22 cellular contexts compared by ENCODE assay signal in the genomic region with DNA sequence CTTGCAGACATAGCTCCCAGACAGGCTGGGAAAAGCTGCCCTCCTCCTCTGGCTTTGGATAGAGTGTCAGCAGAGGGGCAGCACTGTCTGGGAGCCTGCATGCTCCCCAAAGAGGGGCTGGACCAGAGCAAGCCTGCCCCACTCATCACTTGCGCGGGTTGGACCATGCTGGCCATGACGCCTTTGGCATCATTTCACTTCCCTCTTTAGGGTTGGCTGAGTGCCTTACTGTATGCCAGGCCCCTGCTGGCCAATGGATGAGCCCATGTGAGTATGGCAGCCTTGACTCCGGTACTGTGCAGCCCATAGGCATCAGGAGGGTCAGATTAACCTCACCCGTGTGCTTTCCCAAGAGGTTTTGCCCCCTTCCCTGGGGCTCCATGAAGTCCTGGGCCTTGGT. TPM values are rescaled to one million over a fixed set of nuclear protein-coding genes. Genes with fewer than 3 reads are reported as not detected.
DNase-seq lines count a peak whose midpoint lies in the region; ATAC-seq and TF ChIP-seq lines count a peak whose summit lies in the region.
"Had no signal": no experiment of that assay in that cellular context is flagged by ENCODE, and none has a peak within 500 bp of the region (broad histone marks: within the 10 kb centered on the region; RNA-seq: fewer than 3 reads in every experiment).

No MANE protein-coding gene starts in this region.

- TF ChIP-seq CTCF in osteoblast (IDR thresholded peaks at IDR 0.05; ENCODE audit: extremely low read depth, low read depth, low read length) = no peak
- no peak for TF ChIP-seq CTCF in upper lobe of right lung (IDR thresholded peaks at IDR 0.05)

- H3K4me2 ChIP-seq in osteoblast (ENCODE audit: insufficient read depth, low read length) = no peak overlapping the region
- H3K4me2 ChIP-seq: neural progenitor cell had no signal

- H3K36me3 ChIP-seq in osteoblast (ENCODE audit: insufficient read depth, low read length) (no peaks in the 10 kb centered on the region), upper lobe of right lung (no peaks in the 10 kb centered on the region)
- H3K36me3 ChIP-seq in effector memory CD4-positive, alpha-beta T cell (ENCODE audit: control insufficient read depth, insufficient read depth, low read length) = no peaks in the 10 kb centered on the region
- H3K36me3 ChIP-seq: neural progenitor cell, right lobe of liver had no signal

- ATAC-seq in activated T-helper 17 cell treated with anti-CD3 and anti-CD28 coated beads, Interleukin-2, amount 50 U/mL, for 72 hours (replicated peaks) = no peak
- ATAC-seq in left cardiac atrium = peak; percentile 40 to 51
- peak; percentile 20 for ATAC-seq in upper lobe of right lung
- no peak for ATAC-seq in HG03571 (IDR thresholded peaks at IDR 0.05; ENCODE audit: unreplicated experiment)
- ATAC-seq: right lobe of liver; SK-N-SH treated with all-trans-retinoic acid at 6 μM for 48 hours; stimulated activated naive B cell treated with anti-CD40 and anti-IgM and Interleukin-4, amounts not matched to agents 10 μg/mL and 1 μg/mL and 100 μg/mL, for 72 hours had no signal

- no peak overlapping the region for H3K4me3 Mint-ChIP-seq in activated T-helper 17 cell treated with anti-CD3 and anti-CD28 coated beads, Interleukin-2, amount 50 U/mL, for 72 hours
- H3K4me3 Mint-ChIP-seq: neural progenitor cell; stimulated activated naive B cell treated with anti-CD40 and anti-IgM and Interleukin-4, amounts not matched to agents 10 μg/mL and 1 μg/mL and 100 μg/mL, for 72 hours; T-helper 2 cell treated with Interferon-gamma antibody and Interleukin-4, amounts not matched to agents 5 μg/mL and 100 μg/mL, for 36 hours had no signal

- H3K9me3 Mint-ChIP-seq in activated T-helper 17 cell treated with anti-CD3 and anti-CD28 coated beads, Interleukin-2, amount 50 U/mL, for 72 hours = no peaks in the 10 kb centered on the region
- H3K9me3 Mint-ChIP-seq: neural progenitor cell; stimulated activated naive B cell treated with anti-CD40 and anti-IgM and Interleukin-4, amounts not matched to agents 10 μg/mL and 1 μg/mL and 100 μg/mL, for 72 hours; T-helper 2 cell treated with Interferon-gamma antibody and Interleukin-4, amounts not matched to agents 5 μg/mL and 100 μg/mL, for 36 hours had no signal

- no peaks in the 10 kb centered on the region for H3K36me3 Mint-ChIP-seq in activated T-helper 17 cell treated with anti-CD3 and anti-CD28 coated beads, Interleukin-2, amount 50 U/mL, for 72 hours (ENCODE audit: low read depth)
- H3K36me3 Mint-ChIP-seq: neural progenitor cell had no signal

- no peaks in the 10 kb centered on the region for H3K27me3 ChIP-seq in osteoblast (ENCODE audit: insufficient read depth, low read length)
- no peaks in the 10 kb centered on the region for H3K27me3 ChIP-seq in upper lobe of right lung
- H3K27me3 ChIP-seq in effector memory CD4-positive, alpha-beta T cell (replicated peaks; ENCODE audit: control insufficient read depth, insufficient read depth, low read length, poor library complexity, severe bottlenecking) = no peaks in the 10 kb centered on the region
- H3K27me3 ChIP-seq: neural progenitor cell, right lobe of liver had no signal

- H3K4me3 ChIP-seq in osteoblast (ENCODE audit: insufficient read depth, low read length) (no peak overlapping the region), upper lobe of right lung (no peak overlapping the region)
- no peak overlapping the region for H3K4me3 ChIP-seq in effector memory CD4-positive, alpha-beta T cell (ENCODE audit: insufficient read depth, low read depth, low read length, poor library complexity, severe bottlenecking)
- H3K4me3 ChIP-seq: HAP-1, neural progenitor cell, right lobe of liver had no signal

- H3K79me2 ChIP-seq in osteoblast (ENCODE audit: insufficient read depth, low read length) = no peaks in the 10 kb centered on the region

- no peak overlapping the region for H3K27ac ChIP-seq in osteoblast (ENCODE audit: low read depth, low read length)
- H3K27ac ChIP-seq in upper lobe of right lung = peak overlapping the region; percentile 42
- no peak overlapping the region for H3K27ac ChIP-seq in effector memory CD4-positive, alpha-beta T cell (ENCODE audit: insufficient read depth, low read length, poor library complexity, severe bottlenecking)
- H3K27ac ChIP-seq: C4-2B, neural progenitor cell, VCaP had no signal

- H3K9me3 ChIP-seq in osteoblast (ENCODE audit: low read depth, low read length) = no peaks in the 10 kb centered on the region
- no peaks in the 10 kb centered on the region for H3K9me3 ChIP-seq in upper lobe of right lung
- H3K9me3 ChIP-seq in effector memory CD4-positive, alpha-beta T cell (ENCODE audit: control insufficient read depth, low read length) = no peaks in the 10 kb centered on the region
- H3K9me3 ChIP-seq: HAP-1, right lobe of liver had no signal

- H3K4me1 ChIP-seq in osteoblast (ENCODE audit: insufficient read depth, low read length) (no peaks in the 10 kb centered on the region), upper lobe of right lung (peaks cover 16% of the 10 kb centered on the region)
- no peaks in the 10 kb centered on the region for H3K4me1 ChIP-seq in effector memory CD4-positive, alpha-beta T cell (ENCODE audit: control insufficient read depth, insufficient read depth, low read length, poor library complexity, severe bottlenecking)
- H3K4me1 ChIP-seq: HAP-1, neural progenitor cell, right lobe of liver had no signal

- H4K20me1 ChIP-seq in osteoblast (ENCODE audit: insufficient read depth, low read length) = no peaks in the 10 kb centered on the region

- H3K27me3 Mint-ChIP-seq in activated T-helper 17 cell treated with anti-CD3 and anti-CD28 coated beads, Interleukin-2, amount 50 U/mL, for 72 hours = no peaks in the 10 kb centered on the region
- H3K27me3 Mint-ChIP-seq: stimulated activated naive B cell treated with anti-CD40 and anti-IgM and Interleukin-4, amounts not matched to agents 10 μg/mL and 1 μg/mL and 100 μg/mL, for 72 hours had no signal

- peak overlapping the region; percentile 43 for H3K27ac Mint-ChIP-seq in activated T-helper 17 cell treated with anti-CD3 and anti-CD28 coated beads, Interleukin-2, amount 50 U/mL, for 72 hours
- H3K27ac Mint-ChIP-seq: stimulated activated naive B cell treated with anti-CD40 and anti-IgM and Interleukin-4, amounts not matched to agents 10 μg/mL and 1 μg/mL and 100 μg/mL, for 72 hours had no signal

- no peak for DNase-seq in left cardiac atrium
- peak; percentile 78 for DNase-seq in osteoblast (ENCODE audit: insufficient read length, low spot score, missing footprints)
- DNase-seq in upper lobe of right lung = no peak
- DNase-seq in effector memory CD4-positive, alpha-beta T cell = no peak
- DNase-seq in LoVo (ENCODE audit: low spot score) = no peak
- DNase-seq: activated CD4-positive, alpha-beta T cell treated with anti-CD3 and anti-CD28 coated beads for 4 hours; activated effector memory CD4-positive, alpha-beta T cell treated with anti-CD3 and anti-CD28 coated beads, Interleukin-2, amount 50 U/mL, for 16 hours; activated T-cell treated with anti-CD3 and anti-CD28 coated beads for 4 hours; KG1; NCI-H1417 treated with DMSO at 0.1 percent for 48 hours; NCI-H2081; NCI-H82; right lobe of liver; stimulated activated naive B cell treated with anti-CD40 and anti-IgM and Interleukin-4, amounts not matched to agents 10 μg/mL and 1 μg/mL and 100 μg/mL, for 72 hours had no signal

- intact Hi-C loops in left cardiac atrium (cut with DNase I) = no loop called here
- intact Hi-C loops in upper lobe of right lung (cut with DNase I) = no loop called here

- H3K4me1 Mint-ChIP-seq in activated T-helper 17 cell treated with anti-CD3 and anti-CD28 coated beads, Interleukin-2, amount 50 U/mL, for 72 hours = no peaks in the 10 kb centered on the region
- H3K4me1 Mint-ChIP-seq: stimulated activated naive B cell treated with anti-CD40 and anti-IgM and Interleukin-4, amounts not matched to agents 10 μg/mL and 1 μg/mL and 100 μg/mL, for 72 hours had no signal

- H2AFZ ChIP-seq in osteoblast (ENCODE audit: low read length) = no peak overlapping the region
- H2AFZ ChIP-seq: neural progenitor cell had no signal

RNA-seq across cellular contexts. Expression of a gene that starts 20.5 kb away (rescaled TPM):
- 10 to 100 TPM; 19.3 to 25.1 TPM for total RNA-seq in activated T-helper 17 cell treated with anti-CD3 and anti-CD28 coated beads, Interleukin-2, amount 50 U/mL, for 72 hours
- total RNA-seq in left cardiac atrium (10 to 100 TPM; 24.6 to 39.3 TPM), osteoblast (12.7 and 13.8 TPM in 2 replicates), upper lobe of right lung (40.7 TPM)

Comparison
In these comparisons a context has a peak if more than half of its experiments do, and no peak if none do; other contexts are left out.
1. ATAC-seq: peak in left cardiac atrium (2 of 2) and upper lobe of right lung (single experiment); none in activated T-helper 17 cell treated with anti-CD3 and anti-CD28 coated beads, Interleukin-2, amount 50 U/mL, for 72 hours (single experiment) and HG03571 (single experiment).